Comparison of ENCODE assay signal across 1 cellular context in the genomic region with DNA sequence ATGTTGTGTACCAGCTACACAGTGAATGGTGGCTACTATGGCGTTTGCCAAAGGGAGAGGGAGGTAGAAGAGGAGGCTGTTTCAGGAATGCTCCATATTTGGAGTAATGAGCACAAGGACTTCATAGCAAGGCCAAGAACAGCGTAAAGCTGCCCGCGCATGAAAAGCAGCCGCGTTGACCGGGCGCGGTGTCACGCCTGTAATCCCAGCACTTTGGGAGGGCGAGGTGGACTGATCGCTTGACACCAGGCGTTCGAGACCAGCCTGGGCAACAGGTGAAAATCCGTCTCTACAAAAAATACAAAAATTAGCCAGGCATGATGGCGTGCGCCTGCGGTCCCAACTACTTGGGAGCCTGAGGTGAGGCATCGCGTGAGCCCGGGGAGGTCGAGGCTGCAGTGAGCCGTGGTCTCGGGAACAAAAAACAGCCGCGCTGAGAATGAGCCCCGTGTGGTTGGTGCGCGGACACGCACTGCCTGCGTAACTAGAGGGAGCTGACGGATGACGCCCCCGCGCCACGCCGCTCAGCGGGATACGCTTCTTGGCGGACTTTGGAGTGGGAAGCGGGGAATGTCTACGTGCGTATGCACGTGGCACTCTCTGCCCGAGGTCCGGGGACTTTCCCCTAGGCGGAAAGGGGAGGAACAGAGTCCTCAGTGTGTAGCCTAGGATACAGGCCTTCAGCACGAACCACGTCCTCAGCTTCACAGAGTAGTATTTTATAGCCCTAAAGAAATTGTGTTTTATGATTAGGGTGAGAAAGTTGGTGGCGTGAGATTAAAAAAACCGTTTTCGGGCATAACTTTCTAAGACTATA.
TF ChIP-seq lines count a peak whose summit lies in the region.

Gene RMRP, minus strand, starts transcription at position 693 of the 817 bp plus-strand sequence.

TF ChIP-seq in HepG2, 621 proteins besides CTCF, POLR2A, EP300 and RAD21 (continued from another document and continues in another):
- TF ChIP-seq IRF1 (CRISPR knock-in tag; IDR thresholded peaks at IDR 0.05; ENCODE audit: low read depth) (no peak), KMT2B (CRISPR knock-in tag; IDR thresholded peaks at IDR 0.05) (peak; percentile 74; the same call in 1 of the 2 replicates), SRSF4 (IDR thresholded peaks at IDR 0.05; ENCODE audit: low read depth, low read length, poor library complexity, severe bottlenecking) (no peak), ARNTL (CRISPR knock-in tag; IDR thresholded peaks at IDR 0.05) (peak; percentile 98), TAF1 (CRISPR knock-in tag; IDR thresholded peaks at IDR 0.05) (peak; percentile 51), KLF6 (CRISPR knock-in tag; IDR thresholded peaks at IDR 0.05) (peak; percentile 89), NR3C1 (CRISPR knock-in tag; IDR thresholded peaks at IDR 0.05) (no peak), DZIP1 (CRISPR knock-in tag; IDR thresholded peaks at IDR 0.05) (peak; percentile 94; the same call in 1 of the 2 replicates), SIX1 (CRISPR knock-in tag; IDR thresholded peaks at IDR 0.05; ENCODE audit: borderline replicate concordance) (no peak; the same call in none of the 2 replicates), NR1H2 (CRISPR knock-in tag; IDR thresholded peaks at IDR 0.05; ENCODE audit: borderline replicate concordance, low read depth) (peak; percentile 94), SIN3A (IDR thresholded peaks at IDR 0.05; ENCODE audit: borderline replicate concordance, low read depth, low read length) (peak; percentile 93), ISL2 (CRISPR knock-in tag; IDR thresholded peaks at IDR 0.05) (peak; percentile 86), BORCS8-MEF2B (CRISPR knock-in tag; IDR thresholded peaks at IDR 0.05) (peak; percentile 94), ZFAT (CRISPR knock-in tag; conservative IDR thresholded peaks at IDR 0.05) (peak; percentile 87; the same call in 1 of the 2 replicates), ZNF276 (CRISPR knock-in tag; IDR thresholded peaks at IDR 0.05; ENCODE audit: low read depth) (peak; percentile 83; the same call in 1 of the 2 replicates), ZNF547 (CRISPR knock-in tag; IDR thresholded peaks at IDR 0.05) (no peak; the same call in 1 of the 2 replicates), TARDBP (CRISPR knock-in tag; IDR thresholded peaks at IDR 0.05) (peak; percentile 98), ZNF816 (CRISPR knock-in tag; IDR thresholded peaks at IDR 0.05; ENCODE audit: borderline replicate concordance) (peak; percentile 99; the same call in 1 of the 2 replicates), BRCA1 (CRISPR knock-in tag; IDR thresholded peaks at IDR 0.05) (peak; percentile 96), ZNF20 (CRISPR knock-in tag; IDR thresholded peaks at IDR 0.05) (no peak), ZNF629 (CRISPR knock-in tag; conservative IDR thresholded peaks at IDR 0.05) (peak; percentile 76), LRRFIP1 (CRISPR knock-in tag; conservative IDR thresholded peaks at IDR 0.05) (no peak), TAF15 (IDR thresholded peaks at IDR 0.05; ENCODE audit: low read depth, low read length, poor library complexity, severe bottlenecking) (peak; percentile 71), SNAI1 (CRISPR knock-in tag; IDR thresholded peaks at IDR 0.05; ENCODE audit: borderline replicate concordance) (no peak), MTF2 (CRISPR knock-in tag; IDR thresholded peaks at IDR 0.05; ENCODE audit: borderline replicate concordance) (0 out of 2 replicates have a peak, but pooled peaks have one; percentile 37), REL (CRISPR knock-in tag; conservative IDR thresholded peaks at IDR 0.05) (peak; percentile 88; the same call in 1 of the 2 replicates), DPF2 (CRISPR knock-in tag; IDR thresholded peaks at IDR 0.05; ENCODE audit: borderline replicate concordance, low read depth) (peak; percentile 64; the same call in 1 of the 2 replicates), SP2 (CRISPR knock-in tag; IDR thresholded peaks at IDR 0.05) (peak; percentile 53; the same call in 1 of the 2 replicates), TCF7 (IDR thresholded peaks at IDR 0.05; ENCODE audit: low read depth) (peak; percentile 27; the same call in 1 of the 2 replicates)
- TF ChIP-seq, protein P1, sequence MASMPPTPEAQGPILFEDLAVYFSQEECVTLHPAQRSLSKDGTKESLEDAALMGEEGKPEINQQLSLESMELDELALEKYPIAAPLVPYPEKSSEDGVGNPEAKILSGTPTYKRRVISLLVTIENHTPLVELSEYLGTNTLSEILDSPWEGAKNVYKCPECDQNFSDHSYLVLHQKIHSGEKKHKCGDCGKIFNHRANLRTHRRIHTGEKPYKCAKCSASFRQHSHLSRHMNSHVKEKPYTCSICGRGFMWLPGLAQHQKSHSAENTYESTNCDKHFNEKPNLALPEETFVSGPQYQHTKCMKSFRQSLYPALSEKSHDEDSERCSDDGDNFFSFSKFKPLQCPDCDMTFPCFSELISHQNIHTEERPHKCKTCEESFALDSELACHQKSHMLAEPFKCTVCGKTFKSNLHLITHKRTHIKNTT (CRISPR knock-in tag; IDR thresholded peaks at IDR 0.05), result peak; percentile 82; the same call in 1 of the 2 replicates
- TF ChIP-seq, protein P2, sequence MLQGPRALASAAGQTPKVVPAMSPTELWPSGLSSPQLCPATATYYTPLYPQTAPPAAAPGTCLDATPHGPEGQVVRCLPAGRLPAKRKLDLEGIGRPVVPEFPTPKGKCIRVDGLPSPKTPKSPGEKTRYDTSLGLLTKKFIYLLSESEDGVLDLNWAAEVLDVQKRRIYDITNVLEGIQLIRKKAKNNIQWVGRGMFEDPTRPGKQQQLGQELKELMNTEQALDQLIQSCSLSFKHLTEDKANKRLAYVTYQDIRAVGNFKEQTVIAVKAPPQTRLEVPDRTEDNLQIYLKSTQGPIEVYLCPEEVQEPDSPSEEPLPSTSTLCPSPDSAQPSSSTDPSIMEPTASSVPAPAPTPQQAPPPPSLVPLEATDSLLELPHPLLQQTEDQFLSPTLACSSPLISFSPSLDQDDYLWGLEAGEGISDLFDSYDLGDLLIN (CRISPR knock-in tag; IDR thresholded peaks at IDR 0.05; ENCODE audit: borderline replicate concordance), result peak; percentile 99; the same call in 1 of the 2 replicates
- TF ChIP-seq, protein P3, sequence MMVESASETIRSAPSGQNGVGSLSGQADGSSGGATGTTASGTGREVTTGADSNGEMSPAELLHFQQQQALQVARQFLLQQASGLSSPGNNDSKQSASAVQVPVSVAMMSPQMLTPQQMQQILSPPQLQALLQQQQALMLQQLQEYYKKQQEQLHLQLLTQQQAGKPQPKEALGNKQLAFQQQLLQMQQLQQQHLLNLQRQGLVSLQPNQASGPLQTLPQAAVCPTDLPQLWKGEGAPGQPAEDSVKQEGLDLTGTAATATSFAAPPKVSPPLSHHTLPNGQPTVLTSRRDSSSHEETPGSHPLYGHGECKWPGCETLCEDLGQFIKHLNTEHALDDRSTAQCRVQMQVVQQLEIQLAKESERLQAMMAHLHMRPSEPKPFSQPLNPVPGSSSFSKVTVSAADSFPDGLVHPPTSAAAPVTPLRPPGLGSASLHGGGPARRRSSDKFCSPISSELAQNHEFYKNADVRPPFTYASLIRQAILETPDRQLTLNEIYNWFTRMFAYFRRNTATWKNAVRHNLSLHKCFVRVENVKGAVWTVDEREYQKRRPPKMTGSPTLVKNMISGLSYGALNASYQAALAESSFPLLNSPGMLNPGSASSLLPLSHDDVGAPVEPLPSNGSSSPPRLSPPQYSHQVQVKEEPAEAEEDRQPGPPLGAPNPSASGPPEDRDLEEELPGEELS (CRISPR knock-in tag; IDR thresholded peaks at IDR 0.05), result peak; percentile 92
- TF ChIP-seq, protein P4, sequence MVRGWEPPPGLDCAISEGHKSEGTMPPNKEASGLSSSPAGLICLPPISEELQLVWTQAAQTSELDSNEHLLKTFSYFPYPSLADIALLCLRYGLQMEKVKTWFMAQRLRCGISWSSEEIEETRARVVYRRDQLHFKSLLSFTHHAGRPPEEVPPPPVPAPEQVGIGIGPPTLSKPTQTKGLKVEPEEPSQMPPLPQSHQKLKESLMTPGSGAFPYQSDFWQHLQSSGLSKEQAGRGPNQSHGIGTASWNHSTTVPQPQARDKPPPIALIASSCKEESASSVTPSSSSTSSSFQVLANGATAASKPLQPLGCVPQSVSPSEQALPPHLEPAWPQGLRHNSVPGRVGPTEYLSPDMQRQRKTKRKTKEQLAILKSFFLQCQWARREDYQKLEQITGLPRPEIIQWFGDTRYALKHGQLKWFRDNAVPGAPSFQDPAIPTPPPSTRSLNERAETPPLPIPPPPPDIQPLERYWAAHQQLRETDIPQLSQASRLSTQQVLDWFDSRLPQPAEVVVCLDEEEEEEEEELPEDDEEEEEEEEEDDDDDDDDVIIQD (CRISPR knock-in tag; IDR thresholded peaks at IDR 0.05; ENCODE audit: low read depth), result 0 out of 2 replicates have a peak, but pooled peaks have one; percentile 37
- TF ChIP-seq, protein P5, sequence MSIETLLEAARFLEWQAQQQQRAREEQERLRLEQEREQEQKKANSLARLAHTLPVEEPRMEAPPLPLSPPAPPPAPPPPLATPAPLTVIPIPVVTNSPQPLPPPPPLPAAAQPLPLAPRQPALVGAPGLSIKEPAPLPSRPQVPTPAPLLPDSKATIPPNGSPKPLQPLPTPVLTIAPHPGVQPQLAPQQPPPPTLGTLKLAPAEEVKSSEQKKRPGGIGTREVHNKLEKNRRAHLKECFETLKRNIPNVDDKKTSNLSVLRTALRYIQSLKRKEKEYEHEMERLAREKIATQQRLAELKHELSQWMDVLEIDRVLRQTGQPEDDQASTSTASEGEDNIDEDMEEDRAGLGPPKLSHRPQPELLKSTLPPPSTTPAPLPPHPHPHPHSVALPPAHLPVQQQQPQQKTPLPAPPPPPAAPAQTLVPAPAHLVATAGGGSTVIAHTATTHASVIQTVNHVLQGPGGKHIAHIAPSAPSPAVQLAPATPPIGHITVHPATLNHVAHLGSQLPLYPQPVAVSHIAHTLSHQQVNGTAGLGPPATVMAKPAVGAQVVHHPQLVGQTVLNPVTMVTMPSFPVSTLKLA (IDR thresholded peaks at IDR 0.05), result peak; percentile 93
